ENCODE assay signal across 7 cellular contexts in genomic region chr3:197276808-197277207, GRCh38. TPM values are rescaled to one million over a fixed set of nuclear protein-coding genes. Genes with fewer than 3 reads are reported as not detected.
A peak's percentile ranks its signal among the peaks of the same experiment; 100 is the strongest.
DNase-seq lines count a peak whose midpoint lies in the region; ATAC-seq and TF ChIP-seq lines count a peak whose summit lies in the region.
"Not testable (repeated sequence)": the region's sequence is repeated elsewhere in the genome, so short reads cannot be mapped to it uniquely, and the experiment has no call there.

No MANE protein-coding gene starts in this region.

- H3K27ac Mint-ChIP-seq in MCF 10A (ENCODE audit: low read depth, unreplicated experiment); neural crest cell (ENCODE audit: unreplicated experiment): not testable (repeated sequence)

- peaks cover 26% of the 10 kb centered on the region for H3K4me1 Mint-ChIP-seq in MCF 10A (ENCODE audit: insufficient read depth, unreplicated experiment)
- H3K4me1 Mint-ChIP-seq in neural crest cell: not testable (repeated sequence)

- peak; percentile 44 for TF ChIP-seq CTCF in BE2C (IDR thresholded peaks at IDR 0.05; ENCODE audit: low read depth, low read length)
- 0 out of 3 replicates have a peak, but pooled peaks have one; percentile 14 for TF ChIP-seq CTCF in GM12872 (IDR thresholded peaks at IDR 0.05; ENCODE audit: insufficient read depth, low read depth, low read length)
- TF ChIP-seq CTCF in RWPE2 (IDR thresholded peaks at IDR 0.05; ENCODE audit: poor library complexity, severe bottlenecking): peak; percentile 21
- not testable (repeated sequence) for TF ChIP-seq CTCF in MCF 10A (IDR thresholded peaks at IDR 0.05; ENCODE audit: unreplicated experiment)
- TF ChIP-seq CTCF in fibroblast of mammary gland (conservative IDR thresholded peaks at IDR 0.05; ENCODE audit: control insufficient read depth, insufficient read depth, low read depth, low read length): peak; percentile 28
- TF ChIP-seq CTCF in neural crest cell (conservative IDR thresholded peaks at IDR 0.05): peak; percentile 41

- H3K27me3 Mint-ChIP-seq in MCF 10A (ENCODE audit: insufficient read depth, unreplicated experiment); neural crest cell (ENCODE audit: low read depth): not testable (repeated sequence)

- CTCF ChIA-PET in MCF 10A (lab: Yijun Ruan, JAX): interaction anchor here (0.6 kb wide), 1 partner anchor 313 kb away, joined by 4 read pairs; no protein-coding TSS in a partner anchor

- H3K9me3 Mint-ChIP-seq in MCF 10A (ENCODE audit: unreplicated experiment); neural crest cell: not testable (repeated sequence)

- peaks cover 51% of the 10 kb centered on the region for H3K36me3 Mint-ChIP-seq in MCF 10A (ENCODE audit: insufficient read depth, unreplicated experiment)
- H3K36me3 Mint-ChIP-seq in neural crest cell (ENCODE audit: low read depth): peaks cover 28% of the 10 kb centered on the region

- not testable (repeated sequence) for H3K27ac ChIP-seq in RWPE2 (ENCODE audit: poor library complexity, severe bottlenecking)

- not testable (repeated sequence) for ATAC-seq in RWPE2 (ENCODE audit: low read depth)

- not testable (repeated sequence) for H3K9me3 ChIP-seq in BE2C; RWPE2 (ENCODE audit: severe bottlenecking)

- not testable (repeated sequence) for H3K27me3 ChIP-seq in BE2C; RWPE2 (ENCODE audit: insufficient read depth, poor library complexity, severe bottlenecking)

- not testable (repeated sequence) for H3K4me1 ChIP-seq in BE2C; RWPE2 (ENCODE audit: insufficient read depth, poor library complexity, severe bottlenecking)

- POLR2A ChIA-PET in MCF 10A (lab: Yijun Ruan, JAX): interaction anchor here (0.8 kb wide), 1 partner anchor 256 kb away, joined by 3 read pairs; no protein-coding TSS in a partner anchor

- not testable (repeated sequence) for H3K4me3 Mint-ChIP-seq in MCF 10A (ENCODE audit: unreplicated experiment); neural crest cell

- DNase-seq in BE2C; RWPE2 (ENCODE audit: low spot score); fibroblast of mammary gland (ENCODE audit: low read depth); neural crest cell (ENCODE audit: low read depth, low spot score): not testable (repeated sequence)
- peak; percentile 25 for DNase-seq in MCF 10A (ENCODE audit: unreplicated experiment)

- H3K36me3 ChIP-seq in BE2C (peaks cover 43% of the 10 kb centered on the region), RWPE2 (ENCODE audit: low read depth) (peaks cover 72% of the 10 kb centered on the region)

- TF ChIP-seq RAD21 in Ishikawa (IDR thresholded peaks at IDR 0.05; ENCODE audit: low read depth): peak; percentile 29; the same call in 1 of the 2 replicates

- not testable (repeated sequence) for H3K4me3 ChIP-seq in BE2C (ENCODE audit: low read depth, low read length); RWPE2 (ENCODE audit: severe bottlenecking); fibroblast of mammary gland (ENCODE audit: control insufficient read depth, low read depth, low read length)

- TF ChIP-seq EP300 in Ishikawa (IDR thresholded peaks at IDR 0.05; ENCODE audit: borderline replicate concordance): not testable (repeated sequence)

- intact Hi-C loops in MCF 10A (cut with micrococcal nuclease): loop anchor here (1.0 kb wide), 1 partner anchor 225 kb away; no protein-coding TSS in a partner anchor

- not testable (repeated sequence) for BruUV-seq in MCF 10A (replicated peaks; lab: Mats Ljungman, UMichigan)

RNA-seq across cellular contexts. Expression of gene DLG1, which starts 21.6 kb away (rescaled TPM):
- polyA plus RNA-seq in BE2C (2012; ENCODE audit: insufficient read depth, insufficient read length, low read depth): 24.6 TPM
- total RNA-seq in MCF 10A (2022) (121 and 129 TPM in 2 replicates), neural crest cell (91.4 and 95.5 TPM in 2 replicates)
